1 cellular context compared by ENCODE assay signal in genomic region chr14:102823546-102823945, GRCh38.
TF ChIP-seq lines count a peak whose summit lies in the region.

No MANE protein-coding gene starts in this region.

TF ChIP-seq in GM12878, 131 proteins besides CTCF, POLR2A, EP300 and RAD21:
- no peak for TF ChIP-seq POLR2AphosphoS2 (IDR thresholded peaks at IDR 0.05; ENCODE audit: low read depth, low read length)
- TF ChIP-seq ZBTB40 (IDR thresholded peaks at IDR 0.05; ENCODE audit: borderline replicate concordance) = 0 out of 2 replicates have a peak, but pooled peaks have one; percentile 60
- TF ChIP-seq LARP7 (IDR thresholded peaks at IDR 0.05) = no peak
